ENCODE assay signal across 10 cellular contexts in genomic region chr6:4901256-4902061, GRCh38.
A peak's percentile ranks its signal among the peaks of the same experiment; 100 is the strongest.
DNase-seq lines count a peak whose midpoint lies in the region; ATAC-seq and FAIRE-seq lines count a peak whose summit lies in the region.
"Had no signal": no experiment of that assay in that cellular context is flagged by ENCODE, and none has a peak within 500 bp of the region (broad histone marks: within the 10 kb centered on the region; RNA-seq: fewer than 3 reads in every experiment).

No MANE protein-coding gene starts in this region.

- DNase-seq in CD1c-positive myeloid dendritic cell (ENCODE audit: extremely low spot score) = peak; percentile 57
- DNase-seq in ureter (ENCODE audit: low spot score) = no peak
- no peak for DNase-seq in NCI-H1105 (lab: John Stamatoyannopoulos, UW)
- DNase-seq in kidney tubule cell (ENCODE audit: low spot score) = no peak
- DNase-seq: activated naive CD4-positive, alpha-beta T cell treated with anti-CD3 and anti-CD28 coated beads for 36 hours; NCI-H69 had no signal

- peak; percentile 82 for ATAC-seq in GM21381 (IDR thresholded peaks at IDR 0.05; ENCODE audit: unreplicated experiment)
- peak; percentile 84 for ATAC-seq in HG03432 (IDR thresholded peaks at IDR 0.05; ENCODE audit: unreplicated experiment)
- no peak for ATAC-seq in HG03045 (IDR thresholded peaks at IDR 0.05; ENCODE audit: unreplicated experiment)

- FAIRE-seq in islet of Langerhans (lab: Jason Lieb, UNC) = peak; percentile 73
